ENCODE assay signal across 19 cellular contexts in genomic region chrX:120242807-120243206, GRCh38. TPM values are rescaled to one million over a fixed set of nuclear protein-coding genes. Genes with fewer than 3 reads are reported as not detected.
DNase-seq lines count a peak whose midpoint lies in the region; ATAC-seq, FAIRE-seq and TF ChIP-seq lines count a peak whose summit lies in the region.
"Had no signal": no experiment of that assay in that cellular context is flagged by ENCODE, and none has a peak within 500 bp of the region (broad histone marks: within the 10 kb centered on the region; RNA-seq: fewer than 3 reads in every experiment).

No MANE protein-coding gene starts in this region.

- no peaks in the 10 kb centered on the region for H3K9me2 ChIP-seq in OCI-LY7 (ENCODE audit: insufficient read depth, low read length)

- SMC1A ChIA-PET in GM12878 (lab: Charles Lee; ENCODE audit: uncharacterized antibody, unreplicated experiment): interaction anchor here (0.7 to 1.2 kb wide), 6 partner anchors 13 to 94 kb away, joined by 3 to 4 read pairs (median 3); no protein-coding TSS in a partner anchor

- BruUV-seq in HepG2 (replicated peaks; lab: Mats Ljungman, UMichigan) (no TSS peak), OCI-LY7 (replicated peaks; lab: Mats Ljungman, UMichigan) (no TSS peak), GM12878 (replicated peaks; lab: Mats Ljungman, UMichigan) (no TSS peak)

- ATAC-seq in HepG2 (no peak), right lobe of liver (no peak), GM12878 (no peak), HG03378 (IDR thresholded peaks at IDR 0.05; ENCODE audit: unreplicated experiment) (no peak)

- H3K36me3 ChIP-seq in HepG2 (replicated peaks in 1 of 2; ENCODE audit: control insufficient read depth in 1 of 2, insufficient read depth in 2 of 2, low read length in 2 of 2) (peaks cover 3 to 5% of the 10 kb centered on the region in 2 experiments; a peak in 3 of 5 replicates), right lobe of liver (no peaks in the 10 kb centered on the region), OCI-LY7 (ENCODE audit: insufficient read depth, low read length) (peaks cover 5% of the 10 kb centered on the region; the same call in 1 of the 2 replicates), GM12878 (ENCODE audit: control insufficient read depth in 2 of 2, insufficient read depth in 2 of 2, low read length in 1 of 2) (no peaks in the 10 kb centered on the region; a peak in 1 of 4 replicates)

- DNase-seq in HepG2 (ENCODE audit: low spot score): no peak
- no peak for DNase-seq in right lobe of liver
- no peak for DNase-seq in OCI-LY7 (ENCODE audit: low spot score)
- DNase-seq in GM12878 (ENCODE audit: low read depth, low spot score): no peak
- no peak for DNase-seq in COLO668 (lab: John Stamatoyannopoulos, UW; ENCODE audit: unreplicated experiment)
- no peak for DNase-seq in RWPE1 (ENCODE audit: low spot score)
- no peak for DNase-seq in cardiac septum (ENCODE audit: low spot score)
- DNase-seq: C1 segment of cervical spinal cord, DMS 273 treated with DMSO at 0.1 percent for 48 hours, H7, IMR-90, Kasumi-1, NCI-H1417 treated with DMSO at 0.1 percent for 48 hours, NCI-H1930, NCI-H2171, NCI-H446 treated with DMSO at 0.1 percent for 48 hours, SHP77 had no signal

- peaks cover 11% of the 10 kb centered on the region for H3K4me1 ChIP-seq in HepG2 (ENCODE audit: insufficient read depth, low read length)
- no peaks in the 10 kb centered on the region for H3K4me1 ChIP-seq in right lobe of liver
- peaks cover 13% of the 10 kb centered on the region for H3K4me1 ChIP-seq in OCI-LY7 (ENCODE audit: insufficient read depth, low read length, poor library complexity, severe bottlenecking)
- no peaks in the 10 kb centered on the region for H3K4me1 ChIP-seq in GM12878 (ENCODE audit: control insufficient read depth, insufficient read depth, low read length)

- H3K4me2 ChIP-seq in HepG2 (ENCODE audit: low read depth, low read length) (peak overlapping the region; percentile 73), OCI-LY7 (ENCODE audit: low read length) (peak overlapping the region; percentile 95), GM12878 (ENCODE audit: control insufficient read depth, insufficient read depth) (peak overlapping the region; percentile 47; the same call in 1 of the 2 replicates)

- TF ChIP-seq RAD21 in HepG2 (CRISPR knock-in tag; IDR thresholded peaks at IDR 0.05) (no peak), GM12878 (IDR thresholded peaks at IDR 0.05; ENCODE audit: insufficient read depth, low read depth, low read length) (no peak)

- intact Hi-C loops in HepG2 (cut with micrococcal nuclease; ENCODE audit: unreplicated experiment): no loop called here
- intact Hi-C loops in right lobe of liver (cut with DNase I): no loop called here
- intact Hi-C loops in OCI-LY7 (cut with micrococcal nuclease; ENCODE audit: unreplicated experiment): no loop called here
- intact Hi-C loops in GM12878 (cut with micrococcal nuclease; ENCODE audit: unreplicated experiment): loop anchor here (10.0 kb wide), 1 partner anchor 212 kb away; no protein-coding TSS in a partner anchor
- intact Hi-C loops in cardiac septum (cut with DNase I): no loop called here

- H3K9me3 ChIP-seq in HepG2 (ENCODE audit: low read length): no peaks in the 10 kb centered on the region
- H3K9me3 ChIP-seq in right lobe of liver: no peaks in the 10 kb centered on the region
- H3K9me3 ChIP-seq in OCI-LY7 (ENCODE audit: low read length): no peaks in the 10 kb centered on the region
- H3K9me3 ChIP-seq in GM12878 (replicated peaks; ENCODE audit: control insufficient read depth, insufficient read depth, low read length): no peaks in the 10 kb centered on the region

- H3K79me2 ChIP-seq in HepG2 (ENCODE audit: insufficient read depth, low read length) (peaks cover 23% of the 10 kb centered on the region), OCI-LY7 (ENCODE audit: insufficient read depth, low read depth, low read length) (peaks cover 18% of the 10 kb centered on the region; the same call in 1 of the 2 replicates), GM12878 (ENCODE audit: control insufficient read depth, insufficient read depth, low read length) (peaks cover 12% of the 10 kb centered on the region)

- H3K27me3 ChIP-seq in HepG2 (ENCODE audit: control insufficient read depth in 1 of 2, insufficient read depth in 2 of 2, low read length in 2 of 2): no peaks in the 10 kb centered on the region; a peak in 1 of 5 replicates
- H3K27me3 ChIP-seq in right lobe of liver: no peaks in the 10 kb centered on the region
- no peaks in the 10 kb centered on the region for H3K27me3 ChIP-seq in GM12878 (replicated peaks in 1 of 2; ENCODE audit: control insufficient read depth in 2 of 2, insufficient read depth in 2 of 2, low read length in 1 of 2)

- H4K20me1 ChIP-seq in HepG2 (ENCODE audit: insufficient read depth, low read length) (no peaks in the 10 kb centered on the region), OCI-LY7 (ENCODE audit: insufficient read depth, low read length) (no peaks in the 10 kb centered on the region), GM12878 (ENCODE audit: control insufficient read depth, insufficient read depth) (no peaks in the 10 kb centered on the region)

- TF ChIP-seq CTCF in HepG2 (CRISPR knock-in tag; IDR thresholded peaks at IDR 0.05) (no peak), right lobe of liver (IDR thresholded peaks at IDR 0.05) (no peak), OCI-LY7 (conservative IDR thresholded peaks at IDR 0.05; ENCODE audit: low read length) (no peak), GM12878 (IDR thresholded peaks at IDR 0.05 in 2 of 3, conservative IDR thresholded peaks at IDR 0.05 in 1 of 3; ENCODE audit: control insufficient read depth in 2 of 3, extremely low read depth in 1 of 3, insufficient read depth in 1 of 3, low read depth in 3 of 3, low read length in 3 of 3) (no peak), RWPE1 (conservative IDR thresholded peaks at IDR 0.05; ENCODE audit: low read depth) (no peak)

- TF ChIP-seq EP300 in HepG2 (IDR thresholded peaks at IDR 0.05; ENCODE audit: low read depth in 2 of 2, low read length in 2 of 2) (no peak), HepG2 (CRISPR knock-in tag; IDR thresholded peaks at IDR 0.05; ENCODE audit: borderline replicate concordance) (no peak), GM12878 (IDR thresholded peaks at IDR 0.05; ENCODE audit: borderline replicate concordance in 1 of 2, control insufficient read depth in 1 of 2, low read depth in 2 of 2, low read length in 2 of 2) (no peak)

- TF ChIP-seq POLR2A in HepG2 (IDR thresholded peaks at IDR 0.05; ENCODE audit: insufficient read depth in 1 of 2, low read depth in 2 of 2, low read length in 2 of 2) (no peak), right lobe of liver (IDR thresholded peaks at IDR 0.05) (no peak), GM12878 (IDR thresholded peaks at IDR 0.05; ENCODE audit: low read depth, low read length) (no peak)

- no peak overlapping the region for H3K4me3 ChIP-seq in HepG2 (replicated peaks in 1 of 3; ENCODE audit: insufficient read depth in 1 of 3, low read depth in 2 of 3, low read length in 3 of 3)
- H3K4me3 ChIP-seq in right lobe of liver: no peak overlapping the region
- no peak overlapping the region for H3K4me3 ChIP-seq in OCI-LY7 (ENCODE audit: low read depth, low read length, poor library complexity, severe bottlenecking)
- no peak overlapping the region for H3K4me3 ChIP-seq in GM12878

- FAIRE-seq in HepG2 (lab: Jason Lieb, UNC) (no peak), GM12878 (lab: Jason Lieb, UNC) (no peak)
- FAIRE-seq: A204.1 had no signal

- POLR2A ChIA-PET in HepG2 (lab: Yijun Ruan, JAX) (no interaction called here), OCI-LY7 (lab: Charles Lee) (no interaction called here), GM12878 (lab: Charles Lee) (interaction anchor here (0.6 kb wide), 1 partner anchor 372 kb away, joined by 3 read pairs; no protein-coding TSS in a partner anchor), RWPE1 (lab: Yijun Ruan, JAX; ENCODE audit: low non-redundant PET) (no interaction called here)

- WGBS in HepG2 (ENCODE audit: low lambda C conversion rate): 93% methylated on average over 5 of the region's 5 CpGs
- 50% methylated on average over 5 of the region's 5 CpGs for WGBS in right lobe of liver (ENCODE audit: insufficient coverage, low coverage, low lambda C conversion rate, missing lambda C conversion rate)
- WGBS in GM12878 (ENCODE audit: insufficient coverage, insufficient replicate concordance, low lambda C conversion rate, missing lambda C conversion rate): 67% methylated on average over 5 of the region's 5 CpGs

- in situ Hi-C loops in HepG2 (cut with HindIII; ENCODE audit: extremely low pct_ligation_motif_present, low pct_unique_long_range_greater_than_20kb) (loop anchor here (25.0 kb wide), 1 partner anchor 219 kb away; the partner anchor contains the start of gene LAMP2), GM12878 (cut with MboI) (no loop called here)

- no peak overlapping the region for H2AFZ ChIP-seq in HepG2 (ENCODE audit: low read length)
- no peak overlapping the region for H2AFZ ChIP-seq in OCI-LY7 (ENCODE audit: low read length)
- H2AFZ ChIP-seq in GM12878 (ENCODE audit: control insufficient read depth, low read depth, low read length): no peak overlapping the region

- no peak overlapping the region for H3K27ac ChIP-seq in HepG2 (ENCODE audit: extremely low read length, insufficient read depth, low read length)
- no peak overlapping the region for H3K27ac ChIP-seq in right lobe of liver
- H3K27ac ChIP-seq in OCI-LY7 (ENCODE audit: low read depth, low read length, poor library complexity, severe bottlenecking): no peak overlapping the region
- no peak overlapping the region for H3K27ac ChIP-seq in GM12878 (ENCODE audit: control insufficient read depth, insufficient read depth)
- H3K27ac ChIP-seq in RWPE1: no peak overlapping the region

- H3K9ac ChIP-seq in HepG2 (ENCODE audit: insufficient read depth, low read depth, low read length) (no peak overlapping the region), GM12878 (ENCODE audit: control insufficient read depth, insufficient read depth, low read length) (no peak overlapping the region)

- RAD21 ChIA-PET in GM12878 (lab: Charles Lee; ENCODE audit: unreplicated experiment): interaction anchor here (0.6 to 2.2 kb wide), 4 partner anchors 29 to 378 kb away, joined by 3 to 5 read pairs (median 4); no protein-coding TSS in a partner anchor

- CTCF ChIA-PET in HepG2 (lab: Yijun Ruan, JAX; ENCODE audit: low intra/inter-chr PET ratio, low total read pairs) (no interaction called here), OCI-LY7 (lab: Charles Lee; ENCODE audit: unreplicated experiment) (no interaction called here), GM12878 (lab: Yijun Ruan, JAX) (interaction anchor here (1.0 to 1.4 kb wide), 2 partner anchors 29 to 121 kb away, joined by 3 to 6 read pairs; no protein-coding TSS in a partner anchor), RWPE1 (lab: Yijun Ruan, JAX) (no interaction called here)

RNA-seq across cellular contexts. Expression of gene ZBTB33, which starts 7.8 kb away (rescaled TPM):
- total RNA-seq in HepG2 (2016; rRNA removed; fragmentation: Illumina TruSeq; extraction: Trizol): 20.2 and 36.2 TPM in 2 replicates
- 1.4 and 1.7 TPM in 2 replicates for total RNA-seq in HepG2 (2016; cell fraction: cytosol; rRNA removed; fragmentation: Illumina TruSeq; extraction: Trizol; ENCODE audit: low read depth)
- total RNA-seq in HepG2 (2016; cell fraction: insoluble cytoplasmic fraction; rRNA removed; fragmentation: Illumina TruSeq; extraction: Trizol): 19.7 and 35.0 TPM in 2 replicates
- total RNA-seq in HepG2 (2016; cell fraction: membrane; rRNA removed; fragmentation: Illumina TruSeq; extraction: Trizol): 7.5 and 8.5 TPM in 2 replicates
- 20.0 and 21.0 TPM in 2 replicates for total RNA-seq in HepG2 (2016; cell fraction: nucleus; rRNA removed; fragmentation: Illumina TruSeq; extraction: Trizol)
- 5.7 and 6.5 TPM in 2 replicates for polyA plus RNA-seq in HepG2 (2011; rRNA removed)
- polyA plus RNA-seq in HepG2 (2011; cell fraction: cytosol; rRNA removed): 2.2 and 4.1 TPM in 2 replicates
- polyA plus RNA-seq in HepG2 (2011; cell fraction: nucleus; rRNA removed): 3.3 and 6.2 TPM in 2 replicates
- 10.2 and 10.9 TPM in 2 replicates for polyA plus RNA-seq in HepG2 (2012)
- 0.65 and 0.86 TPM in 2 replicates for polyA plus RNA-seq in HepG2 (2016; cell fraction: cytosol; fragmentation: Illumina TruSeq; extraction: Trizol; ENCODE audit: low read depth)
- 29.1 and 30.2 TPM in 2 replicates for polyA plus RNA-seq in HepG2 (2016; cell fraction: insoluble cytoplasmic fraction; fragmentation: Illumina TruSeq; extraction: Trizol; ENCODE audit: low read depth)
- 3.3 and 4.2 TPM in 2 replicates for polyA plus RNA-seq in HepG2 (2016; cell fraction: membrane; fragmentation: Illumina TruSeq; extraction: Trizol; ENCODE audit: low read depth)
- polyA plus RNA-seq in HepG2 (2016; cell fraction: nucleus; fragmentation: Illumina TruSeq; extraction: Trizol; ENCODE audit: insufficient read depth, low read depth): 20.6 and 21.7 TPM in 2 replicates
- 7.5 and 15.3 TPM in 2 replicates for polyA minus RNA-seq in HepG2 (2011; rRNA and poly(A)+ RNA removed; ENCODE audit: low replicate concordance)
- 13.4 and 17.0 TPM in 2 replicates for polyA minus RNA-seq in HepG2 (2011; cell fraction: cytosol; rRNA and poly(A)+ RNA removed)
- polyA minus RNA-seq in HepG2 (2011; cell fraction: nucleus; rRNA and poly(A)+ RNA removed): 12.9 and 15.8 TPM in 2 replicates
- 10 to 100 TPM in 5 of 6 experiments, 1 to 10 TPM in 1; 9.9 to 21.0 (median 15.7) TPM for total RNA-seq in right lobe of liver
- total RNA-seq in OCI-LY7 (2014; rRNA removed; shearing (Covaris generic)): 16.7 TPM in 2 replicates
- 17.7 and 19.3 TPM in 2 replicates for total RNA-seq in OCI-LY7 (2022)
- 28.0 and 28.4 TPM in 2 replicates for total RNA-seq in GM12878 (2013; cell fraction: nucleolus; rRNA removed)
- 14.1 and 17.7 TPM in 2 replicates for total RNA-seq in GM12878 (2014; rRNA removed)
- total RNA-seq in GM12878 (2014; rRNA removed; fragmentation: Illumina TruSeq; extraction: Trizol): 25.6 and 26.3 TPM in 2 replicates
- 17.1 and 18.3 TPM in 2 replicates for total RNA-seq in GM12878 (2021)
- polyA plus RNA-seq in GM12878 (2011; ENCODE audit: low read depth): 5.0 TPM
- polyA plus RNA-seq in GM12878 (2011; rRNA removed): 19.6 and 31.4 TPM in 2 replicates
- 7.1 and 9.1 TPM in 2 replicates for polyA plus RNA-seq in GM12878 (2011; cell fraction: cytosol; rRNA removed)
- 12.2 and 14.4 TPM in 2 replicates for polyA plus RNA-seq in GM12878 (2011; cell fraction: nucleus; rRNA removed)
- 10.1 and 12.4 TPM in 2 replicates for polyA plus RNA-seq in GM12878 (2012)
- polyA plus RNA-seq in GM12878 (2014; fragmentation: Illumina TruSeq; extraction: Trizol): 23.3 and 29.3 TPM in 2 replicates
- polyA plus RNA-seq in GM12878 (2014; fragmentation: Nextera tagmentation; extraction: Ambion mirVana): 1 to 10 TPM; 5.2 to 5.4 TPM
- polyA plus RNA-seq in GM12878 (2014; rRNA removed): 9.3 and 11.3 TPM in 2 replicates
- 10 to 100 TPM; 21.3 to 23.6 TPM for polyA plus RNA-seq in GM12878 (2016; fragmentation: Nextera tagmentation; extraction: Ambion mirVana)
- polyA minus RNA-seq in GM12878 (2011; rRNA and poly(A)+ RNA removed): 20.7 and 40.7 TPM in 2 replicates
- polyA minus RNA-seq in GM12878 (2011; cell fraction: cytosol; rRNA and poly(A)+ RNA removed): 10.4 and 12.5 TPM in 2 replicates
- 10.9 and 11.7 TPM in 2 replicates for polyA minus RNA-seq in GM12878 (2011; cell fraction: nucleus; rRNA and poly(A)+ RNA removed)
- total RNA-seq in cardiac septum: 6.5 TPM
